ENCODE assay signal across 25 cellular contexts in the genomic region with DNA sequence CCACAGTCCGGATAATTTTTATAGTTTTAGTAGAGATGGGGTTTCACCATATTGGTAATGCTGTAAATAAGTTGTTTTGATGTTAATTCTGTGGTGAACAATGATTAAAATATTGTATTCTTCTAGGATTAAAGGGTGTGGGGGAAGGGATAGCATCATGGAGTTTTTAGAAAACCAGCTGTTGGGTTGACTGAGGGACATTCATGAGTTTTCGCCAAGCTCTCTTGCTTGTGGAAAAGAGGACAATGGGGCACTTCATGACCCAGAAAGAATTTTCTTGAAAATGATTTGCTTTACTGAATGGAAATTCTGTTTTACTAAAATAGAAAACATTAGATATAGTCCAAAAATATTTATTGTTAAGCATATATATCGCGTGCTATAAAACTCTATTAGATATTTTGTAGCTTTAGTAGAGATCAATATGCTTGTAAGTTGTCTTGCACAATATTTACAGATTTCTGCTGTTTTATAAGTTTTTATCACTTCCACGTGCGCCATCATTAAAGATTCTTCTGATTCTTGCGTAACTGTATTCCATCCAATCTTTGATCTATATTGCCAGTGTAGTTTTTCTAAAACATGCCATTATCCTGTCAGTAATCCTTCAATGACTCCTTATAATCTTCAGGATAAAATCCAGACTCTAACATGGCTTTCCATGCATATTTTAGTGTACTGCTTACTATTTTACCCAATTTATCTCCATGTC. TPM values are rescaled to one million over a fixed set of nuclear protein-coding genes. Genes with fewer than 3 reads are reported as not detected.
A peak's percentile ranks its signal among the peaks of the same experiment; 100 is the strongest.
DNase-seq lines count a peak whose midpoint lies in the region; ATAC-seq lines count a peak whose summit lies in the region.
"Had no signal": no experiment of that assay in that cellular context is flagged by ENCODE, and none has a peak within 500 bp of the region (broad histone marks: within the 10 kb centered on the region; RNA-seq: fewer than 3 reads in every experiment).

No MANE protein-coding gene starts in this region.

- no peak for DNase-seq in activated CD4-positive, alpha-beta memory T cell treated with anti-CD3 and anti-CD28 coated beads for 36 hours
- no peak for DNase-seq in activated CD4-positive, alpha-beta memory T cell treated with anti-CD3 and anti-CD28 coated beads, Interleukin-2, amount 10 ng/mL, durations not matched to agents 7 days and 5 days
- no peak for DNase-seq in activated naive CD8-positive, alpha-beta T cell treated with anti-CD3 and anti-CD28 coated beads for 36 hours
- DNase-seq in stimulated activated naive B cell treated with anti-CD40 and anti-IgM and Interleukin-4, amounts not matched to agents 10 μg/mL and 1 μg/mL and 100 μg/mL, for 72 hours = no peak
- no peak for DNase-seq in trophoblast cell
- DNase-seq in DMS53 (lab: John Stamatoyannopoulos, UW) = no peak
- DNase-seq: activated CD4-positive, alpha-beta T cell treated with anti-CD3 and anti-CD28 coated beads, Interleukin-2, amount 50 U/mL, for 1 hour; activated CD8-positive, alpha-beta memory T cell treated with anti-CD3 and anti-CD28 coated beads, Interleukin-2, amount 50 U/mL, for 48 hours; AML-193; aorta; CD8-positive, alpha-beta T cell; dermis blood vessel endothelial cell; GDM1; HFFc6; NCI-H1105; NCI-H2029; NCI-H2227 treated with DMSO at 0.1 percent for 48 hours; NCI-H748 treated with DMSO at 0.1 percent for 48 hours had no signal

- no peaks in the 10 kb centered on the region for H3K27me3 Mint-ChIP-seq in activated CD4-positive, alpha-beta memory T cell treated with anti-CD3 and anti-CD28 coated beads for 36 hours
- H3K27me3 Mint-ChIP-seq in activated CD4-positive, alpha-beta memory T cell treated with anti-CD3 and anti-CD28 coated beads, Interleukin-2, amount 10 ng/mL, durations not matched to agents 7 days and 5 days = no peaks in the 10 kb centered on the region
- no peaks in the 10 kb centered on the region for H3K27me3 Mint-ChIP-seq in activated naive CD8-positive, alpha-beta T cell treated with anti-CD3 and anti-CD28 coated beads for 36 hours
- no peaks in the 10 kb centered on the region for H3K27me3 Mint-ChIP-seq in stimulated activated naive B cell treated with anti-CD40 and anti-IgM and Interleukin-4, amounts not matched to agents 10 μg/mL and 1 μg/mL and 100 μg/mL, for 72 hours
- H3K27me3 Mint-ChIP-seq: IgD-negative memory B cell had no signal

- no CpG with 5 or more reads among the region's 7 CpGs for WGBS in trophoblast cell (ENCODE audit: extremely low coverage, insufficient coverage, insufficient read length)

- CTCF ChIA-PET in activated CD4-positive, alpha-beta memory T cell treated with anti-CD3 and anti-CD28 coated beads for 36 hours (lab: Charles Lee) = interaction anchor here (0.8 kb wide), 1 partner anchor 163 kb away, joined by 3 read pairs; no protein-coding TSS in a partner anchor
- CTCF ChIA-PET in activated CD4-positive, alpha-beta memory T cell treated with anti-CD3 and anti-CD28 coated beads, Interleukin-2, amount 10 ng/mL, durations not matched to agents 7 days and 5 days (lab: Charles Lee) = no interaction called here

- no peak overlapping the region for H3K4me3 Mint-ChIP-seq in activated CD4-positive, alpha-beta memory T cell treated with anti-CD3 and anti-CD28 coated beads for 36 hours
- H3K4me3 Mint-ChIP-seq in activated CD4-positive, alpha-beta memory T cell treated with anti-CD3 and anti-CD28 coated beads, Interleukin-2, amount 10 ng/mL, durations not matched to agents 7 days and 5 days = no peak overlapping the region
- no peak overlapping the region for H3K4me3 Mint-ChIP-seq in activated naive CD8-positive, alpha-beta T cell treated with anti-CD3 and anti-CD28 coated beads for 36 hours
- H3K4me3 Mint-ChIP-seq in stimulated activated naive B cell treated with anti-CD40 and anti-IgM and Interleukin-4, amounts not matched to agents 10 μg/mL and 1 μg/mL and 100 μg/mL, for 72 hours = no peak overlapping the region
- H3K4me3 Mint-ChIP-seq: CD8-positive, alpha-beta T cell; GM23338; HFFc6 had no signal

- H2BK5ac ChIP-seq in trophoblast cell (ENCODE audit: low read depth, low read length, poor library complexity) = no peak overlapping the region

- H3K9me3 ChIP-seq in trophoblast cell (ENCODE audit: insufficient read depth, low read depth, low read length) = no peaks in the 10 kb centered on the region

- H3K36me3 Mint-ChIP-seq in activated CD4-positive, alpha-beta memory T cell treated with anti-CD3 and anti-CD28 coated beads for 36 hours = peaks cover 8% of the 10 kb centered on the region
- peaks cover 7% of the 10 kb centered on the region for H3K36me3 Mint-ChIP-seq in activated CD4-positive, alpha-beta memory T cell treated with anti-CD3 and anti-CD28 coated beads, Interleukin-2, amount 10 ng/mL, durations not matched to agents 7 days and 5 days (ENCODE audit: low read depth)
- peaks cover 40% of the 10 kb centered on the region for H3K36me3 Mint-ChIP-seq in activated naive CD8-positive, alpha-beta T cell treated with anti-CD3 and anti-CD28 coated beads for 36 hours
- peaks cover 18 to 25% of the 10 kb centered on the region in 2 donors for H3K36me3 Mint-ChIP-seq in stimulated activated naive B cell treated with anti-CD40 and anti-IgM and Interleukin-4, amounts not matched to agents 10 μg/mL and 1 μg/mL and 100 μg/mL, for 72 hours

- H2AK5ac ChIP-seq in trophoblast cell (ENCODE audit: low read length) = no peak overlapping the region

- no peak overlapping the region for H3K4me2 ChIP-seq in trophoblast cell (ENCODE audit: low read length)
- H3K4me2 ChIP-seq: GM23338 had no signal

- peaks cover 6% of the 10 kb centered on the region for H3K79me2 ChIP-seq in trophoblast cell (ENCODE audit: control insufficient read depth, insufficient read depth, low read length, poor library complexity)

- no peak overlapping the region for H4K8ac ChIP-seq in trophoblast cell (ENCODE audit: low read depth, low read length)

- H3K4me1 ChIP-seq in trophoblast cell (ENCODE audit: control insufficient read depth in 1 of 2, insufficient read depth in 2 of 2, low read length in 2 of 2) = no peaks in the 10 kb centered on the region

- H3K23ac ChIP-seq in trophoblast cell (ENCODE audit: low read length) = no peak overlapping the region

- no peak overlapping the region for H3K9ac ChIP-seq in trophoblast cell (ENCODE audit: low read length)

- H3K4ac ChIP-seq in trophoblast cell (ENCODE audit: low read depth, low read length) = no peak overlapping the region

- H2AFZ ChIP-seq in trophoblast cell (ENCODE audit: insufficient read depth, low read length, poor library complexity) = no peak overlapping the region
- H2AFZ ChIP-seq: GM23338 had no signal

- no peak overlapping the region for H3K14ac ChIP-seq in trophoblast cell (ENCODE audit: low read length)

- H4K91ac ChIP-seq in trophoblast cell (ENCODE audit: low read depth, low read length) = no peak overlapping the region

- intact Hi-C loops in activated CD4-positive, alpha-beta memory T cell treated with anti-CD3 and anti-CD28 coated beads for 36 hours (cut with micrococcal nuclease) = no loop called here

- H2BK120ac ChIP-seq in trophoblast cell (ENCODE audit: insufficient read depth, low read length, poor library complexity) = no peak overlapping the region

- H3K9me3 Mint-ChIP-seq in activated CD4-positive, alpha-beta memory T cell treated with anti-CD3 and anti-CD28 coated beads for 36 hours = no peaks in the 10 kb centered on the region
- no peaks in the 10 kb centered on the region for H3K9me3 Mint-ChIP-seq in activated CD4-positive, alpha-beta memory T cell treated with anti-CD3 and anti-CD28 coated beads, Interleukin-2, amount 10 ng/mL, durations not matched to agents 7 days and 5 days
- no peaks in the 10 kb centered on the region for H3K9me3 Mint-ChIP-seq in activated naive CD8-positive, alpha-beta T cell treated with anti-CD3 and anti-CD28 coated beads for 36 hours
- no peaks in the 10 kb centered on the region for H3K9me3 Mint-ChIP-seq in stimulated activated naive B cell treated with anti-CD40 and anti-IgM and Interleukin-4, amounts not matched to agents 10 μg/mL and 1 μg/mL and 100 μg/mL, for 72 hours
- H3K9me3 Mint-ChIP-seq: CD8-positive, alpha-beta T cell; GM23338; HFFc6; IgD-negative memory B cell had no signal

- H3K27me3 ChIP-seq in layer of hippocampus (ENCODE audit: control insufficient read depth, insufficient read depth, low read length) (no peaks in the 10 kb centered on the region), trophoblast cell (ENCODE audit: insufficient read depth, low read length) (no peaks in the 10 kb centered on the region)

- POLR2A ChIA-PET in activated CD4-positive, alpha-beta memory T cell treated with anti-CD3 and anti-CD28 coated beads for 36 hours (lab: Charles Lee) = no interaction called here
- POLR2A ChIA-PET in activated CD4-positive, alpha-beta memory T cell treated with anti-CD3 and anti-CD28 coated beads, Interleukin-2, amount 10 ng/mL, durations not matched to agents 7 days and 5 days (lab: Charles Lee) = no interaction called here

- no peak overlapping the region for H3K4me3 ChIP-seq in trophoblast cell (ENCODE audit: low read depth, low read length)
- H3K4me3 ChIP-seq: GM23338, skin epidermis had no signal

- no peak overlapping the region for H3K18ac ChIP-seq in trophoblast cell (ENCODE audit: low read length)

- no peak for ATAC-seq in stimulated activated naive B cell treated with anti-CD40 and anti-IgM and Interleukin-4, amounts not matched to agents 10 μg/mL and 1 μg/mL and 100 μg/mL, for 72 hours (replicated peaks)
- no peak for ATAC-seq in HG02885 (IDR thresholded peaks at IDR 0.05; ENCODE audit: poor library complexity, unreplicated experiment)
- ATAC-seq: CD8-positive, alpha-beta T cell; GM23338; Right ventricle myocardium inferior had no signal

- H3K79me1 ChIP-seq in trophoblast cell (ENCODE audit: low read length) = no peaks in the 10 kb centered on the region

- no peak overlapping the region for H2BK12ac ChIP-seq in trophoblast cell (ENCODE audit: low read length)

- H3K36me3 ChIP-seq in trophoblast cell (ENCODE audit: control insufficient read depth in 1 of 2, insufficient read depth in 2 of 2, low read length in 2 of 2) = peaks cover 0 to 3% of the 10 kb centered on the region in 2 experiments

- H4K12ac ChIP-seq in trophoblast cell (ENCODE audit: low read depth, low read length) = no peak overlapping the region

- H3K4me1 Mint-ChIP-seq in activated CD4-positive, alpha-beta memory T cell treated with anti-CD3 and anti-CD28 coated beads for 36 hours (ENCODE audit: low read depth) = peaks cover 45% of the 10 kb centered on the region
- H3K4me1 Mint-ChIP-seq in activated CD4-positive, alpha-beta memory T cell treated with anti-CD3 and anti-CD28 coated beads, Interleukin-2, amount 10 ng/mL, durations not matched to agents 7 days and 5 days = peaks cover 9% of the 10 kb centered on the region
- peaks cover 41% of the 10 kb centered on the region for H3K4me1 Mint-ChIP-seq in activated naive CD8-positive, alpha-beta T cell treated with anti-CD3 and anti-CD28 coated beads for 36 hours
- H3K4me1 Mint-ChIP-seq in stimulated activated naive B cell treated with anti-CD40 and anti-IgM and Interleukin-4, amounts not matched to agents 10 μg/mL and 1 μg/mL and 100 μg/mL, for 72 hours = peaks cover 36 to 74% of the 10 kb centered on the region in 2 donors

- H3K27ac Mint-ChIP-seq in activated CD4-positive, alpha-beta memory T cell treated with anti-CD3 and anti-CD28 coated beads for 36 hours = peak overlapping the region; percentile 69
- H3K27ac Mint-ChIP-seq in activated CD4-positive, alpha-beta memory T cell treated with anti-CD3 and anti-CD28 coated beads, Interleukin-2, amount 10 ng/mL, durations not matched to agents 7 days and 5 days = no peak overlapping the region
- peak overlapping the region; percentile 71 for H3K27ac Mint-ChIP-seq in activated naive CD8-positive, alpha-beta T cell treated with anti-CD3 and anti-CD28 coated beads for 36 hours
- peak overlapping the region; percentile 96 for H3K27ac Mint-ChIP-seq in stimulated activated naive B cell treated with anti-CD40 and anti-IgM and Interleukin-4, amounts not matched to agents 10 μg/mL and 1 μg/mL and 100 μg/mL, for 72 hours
- H3K27ac Mint-ChIP-seq: CD8-positive, alpha-beta T cell; HFFc6; IgD-negative memory B cell had no signal

- H3K27ac ChIP-seq in layer of hippocampus (ENCODE audit: low read depth, low read length) (peak overlapping the region; percentile 71), trophoblast cell (ENCODE audit: low read depth, low read length) (no peak overlapping the region)
- H3K27ac ChIP-seq: skin epidermis, VCaP had no signal

RNA-seq across cellular contexts. Expression of a gene that starts 41.8 kb away (rescaled TPM):
- total RNA-seq in activated CD4-positive, alpha-beta memory T cell treated with anti-CD3 and anti-CD28 coated beads for 36 hours = 10 to 100 TPM; 15.0 to 18.2 TPM
- total RNA-seq in activated CD4-positive, alpha-beta memory T cell treated with anti-CD3 and anti-CD28 coated beads, Interleukin-2, amount 10 ng/mL, durations not matched to agents 7 days and 5 days = 10 to 100 TPM; 25.2 to 25.7 TPM
- 10 to 100 TPM; 25.9 to 27.6 TPM for total RNA-seq in activated naive CD8-positive, alpha-beta T cell treated with anti-CD3 and anti-CD28 coated beads for 36 hours
- polyA plus RNA-seq in trophoblast cell (2013) = 28.6 and 28.8 TPM in 2 replicates
